8 cellular contexts compared by ENCODE assay signal in the genomic region with DNA sequence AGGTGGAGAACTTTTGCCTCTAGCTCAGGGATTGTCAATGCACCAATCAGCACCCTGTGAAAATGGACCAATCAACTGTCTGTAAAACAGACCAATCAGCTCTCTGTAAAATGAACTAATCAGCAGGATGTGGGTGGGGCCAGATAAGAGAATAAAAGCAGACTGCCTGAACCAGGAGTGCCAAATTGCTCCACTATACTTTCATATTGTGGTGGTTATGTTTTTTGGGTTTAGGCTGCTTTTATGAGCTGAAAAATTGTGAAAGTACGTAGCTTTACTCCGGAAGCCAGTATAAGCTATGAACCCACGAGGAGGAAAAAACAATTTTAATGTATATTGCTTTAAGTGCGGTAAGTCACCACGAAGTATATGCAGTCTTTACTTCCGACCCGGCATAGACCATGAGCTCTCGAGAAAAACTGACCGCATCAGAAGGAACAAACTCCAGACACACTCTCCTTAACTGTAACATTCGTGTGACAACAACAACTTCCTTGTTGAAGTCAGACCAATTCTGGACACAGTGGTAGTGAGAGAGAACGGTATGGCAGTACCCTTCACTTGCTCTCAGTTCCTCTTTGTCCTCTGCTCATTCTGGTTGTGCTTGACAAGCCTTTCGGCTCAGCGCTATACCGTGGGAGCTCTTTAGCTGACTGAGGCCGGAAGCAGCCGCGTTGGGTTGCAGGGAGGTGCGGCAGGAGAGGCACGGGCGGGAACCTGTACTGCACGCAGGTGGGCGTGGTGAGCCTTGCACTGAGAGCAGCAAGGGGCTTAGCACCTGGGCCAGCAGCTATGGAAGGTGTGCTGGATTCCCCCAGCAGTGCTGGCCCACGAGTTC.
DNase-seq lines count a peak whose midpoint lies in the region; ATAC-seq and TF ChIP-seq lines count a peak whose summit lies in the region.

No MANE protein-coding gene starts in this region.

- intact Hi-C loops in dorsolateral prefrontal cortex (cut with DNase I): no loop called here

- no peak overlapping the region for H3K27ac Mint-ChIP-seq in progenitor cell of endocrine pancreas

- no peaks in the 10 kb centered on the region for H3K4me1 Mint-ChIP-seq in progenitor cell of endocrine pancreas (ENCODE audit: low read depth)

- H3K36me3 Mint-ChIP-seq in progenitor cell of endocrine pancreas (ENCODE audit: insufficient read depth): no peaks in the 10 kb centered on the region

- peak; percentile 67 for DNase-seq in GM19238 (ENCODE audit: insufficient read length, low spot score)
- peak; percentile 33 to 72 (median 59) for DNase-seq in activated CD4-positive, CD25-positive, alpha-beta regulatory T cell (lab: John Stamatoyannopoulos, UW)
- peak; percentile 62 for DNase-seq in effector CD4-positive, alpha-beta T cell
- DNase-seq in stimulated activated CD4-positive, alpha-beta T cell treated with anti-CD3 and anti-CD28 coated beads, TNF-alpha, amount 100 ng/mL, for 24 hours (ENCODE audit: low read depth in 3 of 3): peak; percentile 37 to 68 (median 38)
- no peak for DNase-seq in progenitor cell of endocrine pancreas (ENCODE audit: low spot score, unreplicated experiment)
- DNase-seq in HuH-7.5 (ENCODE audit: low spot score): no peak
- DNase-seq in dorsolateral prefrontal cortex: no peak

- H3K4me3 ChIP-seq in dorsolateral prefrontal cortex: peak overlapping the region in 3 of 59 donors; percentile 8 to 23 (median 9)

- H3K4me3 Mint-ChIP-seq in progenitor cell of endocrine pancreas (ENCODE audit: low read depth): no peak overlapping the region

- TF ChIP-seq CTCF in progenitor cell of endocrine pancreas (IDR thresholded peaks at IDR 0.05; ENCODE audit: unreplicated experiment): no peak
- no peak for TF ChIP-seq CTCF in dorsolateral prefrontal cortex (IDR thresholded peaks at IDR 0.05 in 54 of 56, conservative IDR thresholded peaks at IDR 0.05 in 2 of 56; ENCODE audit: low read depth in 1 of 56, partially characterized antibody in 56 of 56)

- no peaks in the 10 kb centered on the region for H3K27me3 ChIP-seq in dorsolateral prefrontal cortex

- H3K27ac ChIP-seq in dorsolateral prefrontal cortex: peak overlapping the region in 1 of 59 donors; percentile 33

- ATAC-seq in HG03108 (IDR thresholded peaks at IDR 0.05; ENCODE audit: unreplicated experiment): peak; percentile 98

- H3K27me3 Mint-ChIP-seq in progenitor cell of endocrine pancreas: no peaks in the 10 kb centered on the region

- H3K9me3 Mint-ChIP-seq in progenitor cell of endocrine pancreas (ENCODE audit: low read depth): peaks cover 21% of the 10 kb centered on the region

Comparison
In these comparisons a context has a peak if more than half of its experiments do, and no peak if none do; other contexts are left out.
1. DNase-seq: peak in GM19238 (single experiment), activated CD4-positive, CD25-positive, alpha-beta regulatory T cell (4 of 4), effector CD4-positive, alpha-beta T cell (single experiment) and stimulated activated CD4-positive, alpha-beta T cell treated with anti-CD3 and anti-CD28 coated beads, TNF-alpha, amount 100 ng/mL, for 24 hours (3 of 3); none in progenitor cell of endocrine pancreas (single experiment), HuH-7.5 (single experiment) and dorsolateral prefrontal cortex (0 of 10).